Comparison of ENCODE assay signal across 1 cellular context in genomic region chr5:132464155-132464939, GRCh38.
TF ChIP-seq lines count a peak whose summit lies in the region.

No MANE protein-coding gene starts in this region.

TF ChIP-seq in K562, 482 proteins besides CTCF, POLR2A, EP300 and RAD21 (continued from another document):
- TF ChIP-seq FOXP4 (CRISPR knock-in tag; IDR thresholded peaks at IDR 0.05; ENCODE audit: borderline replicate concordance), result no peak
TF ChIP-seq in K562: peak in this region for 4.
